In genomic region chr3:51389423-51390183, GRCh38 we compare ENCODE assay signal across 8 cellular contexts. TPM values are rescaled to one million over a fixed set of nuclear protein-coding genes. Genes with fewer than 3 reads are reported as not detected.
DNase-seq lines count a peak whose midpoint lies in the region; ATAC-seq and TF ChIP-seq lines count a peak whose summit lies in the region.

No MANE protein-coding gene starts in this region.

- H3K27me3 ChIP-seq in Caco-2 (replicated peaks; ENCODE audit: control insufficient read depth, insufficient read depth, low read length) = no peaks in the 10 kb centered on the region
- no peaks in the 10 kb centered on the region for H3K27me3 ChIP-seq in WERI-Rb-1 (ENCODE audit: insufficient read depth, low read depth, severe bottlenecking)
- H3K27me3 ChIP-seq in right lobe of liver = no peaks in the 10 kb centered on the region

- peaks cover 54% of the 10 kb centered on the region for H3K4me1 ChIP-seq in Caco-2
- peaks cover 0 to 60% (median 23%) of the 10 kb centered on the region in 4 donors for H3K4me1 ChIP-seq in right lobe of liver

- no peaks in the 10 kb centered on the region for H3K27me3 Mint-ChIP-seq in Caco-2 (ENCODE audit: insufficient read depth, unreplicated experiment)
- no peaks in the 10 kb centered on the region for H3K27me3 Mint-ChIP-seq in stimulated activated naive B cell treated with anti-CD40 and anti-IgM and Interleukin-4, amounts not matched to agents 10 μg/mL and 1 μg/mL and 100 μg/mL, for 72 hours

- peak; percentile 66 to 67 for DNase-seq in Caco-2
- peak; percentile 85 for DNase-seq in HuH-7 (ENCODE audit: low spot score)
- DNase-seq in WERI-Rb-1 = peak; percentile 76
- DNase-seq in dedifferentiated amniotic fluid mesenchymal stem cell (ENCODE audit: extremely low spot score) = peak; percentile 43
- DNase-seq in right lobe of liver = peak; percentile 39 to 64 (median 63)
- no peak for DNase-seq in stimulated activated naive B cell treated with anti-CD40 and anti-IgM and Interleukin-4, amounts not matched to agents 10 μg/mL and 1 μg/mL and 100 μg/mL, for 72 hours

- no peak for TF ChIP-seq POLR2A in right lobe of liver (IDR thresholded peaks at IDR 0.05)

- TF ChIP-seq CTCF in Caco-2 (IDR thresholded peaks at IDR 0.05; ENCODE audit: insufficient read depth in 1 of 2, low read depth in 1 of 2, low read length in 1 of 2, severe bottlenecking in 1 of 2, unreplicated experiment in 1 of 2) = peak; percentile 72 to 76
- TF ChIP-seq CTCF in WERI-Rb-1 (IDR thresholded peaks at IDR 0.05; ENCODE audit: low read depth, low read length) = peak; percentile 81
- TF ChIP-seq CTCF in right lobe of liver (IDR thresholded peaks at IDR 0.05) = peak; percentile 45 to 69 (median 62)

- H3K4me1 Mint-ChIP-seq in Caco-2 (ENCODE audit: low read depth, unreplicated experiment) = peaks cover 28% of the 10 kb centered on the region
- peaks cover 49 to 76% of the 10 kb centered on the region in 2 donors for H3K4me1 Mint-ChIP-seq in stimulated activated naive B cell treated with anti-CD40 and anti-IgM and Interleukin-4, amounts not matched to agents 10 μg/mL and 1 μg/mL and 100 μg/mL, for 72 hours

- intact Hi-C loops in Caco-2 (cut with micrococcal nuclease; ENCODE audit: unreplicated experiment) (loop anchor here (5.0 kb wide), 1 partner anchor 293 kb away; no protein-coding TSS in a partner anchor), right lobe of liver (cut with DNase I) (loop anchor here (10.0 kb wide), 2 partner anchors 105 to 115 kb away; partner anchors contain the start of gene DCAF1 (in 1 of the 2))

- CTCF ChIA-PET in Caco-2 (lab: Charles Lee) = interaction anchor here (0.6 to 1.5 kb wide), 4 partner anchors 10 to 968 kb away, joined by 3 to 21 read pairs (median 4); partner anchors contain the start of gene DCAF1

- 44% methylated on average over 6 of the region's 6 CpGs for WGBS in right lobe of liver (ENCODE audit: insufficient coverage, low coverage, low lambda C conversion rate, missing lambda C conversion rate)

- POLR2A ChIA-PET in Caco-2 (lab: Charles Lee) = no interaction called here

- H3K27ac Mint-ChIP-seq in Caco-2 (ENCODE audit: unreplicated experiment) = peak overlapping the region; percentile 80
- peak overlapping the region; percentile 76 for H3K27ac Mint-ChIP-seq in stimulated activated naive B cell treated with anti-CD40 and anti-IgM and Interleukin-4, amounts not matched to agents 10 μg/mL and 1 μg/mL and 100 μg/mL, for 72 hours

- H3K36me3 ChIP-seq in Caco-2 (ENCODE audit: control insufficient read depth, insufficient read depth, low read length) = peaks cover 4% of the 10 kb centered on the region
- H3K36me3 ChIP-seq in WERI-Rb-1 = peaks cover 80% of the 10 kb centered on the region
- H3K36me3 ChIP-seq in right lobe of liver = peaks cover 0 to 34% (median 17%) of the 10 kb centered on the region in 4 donors

- H3K4me3 ChIP-seq in Caco-2 (ENCODE audit: low read depth, low read length) (no peak overlapping the region), WERI-Rb-1 (ENCODE audit: low read depth, low read length) (no peak overlapping the region), right lobe of liver (no peak overlapping the region)

- no peaks in the 10 kb centered on the region for H3K9me3 Mint-ChIP-seq in Caco-2 (ENCODE audit: unreplicated experiment)
- H3K9me3 Mint-ChIP-seq in stimulated activated naive B cell treated with anti-CD40 and anti-IgM and Interleukin-4, amounts not matched to agents 10 μg/mL and 1 μg/mL and 100 μg/mL, for 72 hours = no peaks in the 10 kb centered on the region

- ATAC-seq in right lobe of liver = no peak
- no peak for ATAC-seq in stimulated activated naive B cell treated with anti-CD40 and anti-IgM and Interleukin-4, amounts not matched to agents 10 μg/mL and 1 μg/mL and 100 μg/mL, for 72 hours (replicated peaks)
- no peak for ATAC-seq in GM19463 (IDR thresholded peaks at IDR 0.05; ENCODE audit: unreplicated experiment)
- no peak for ATAC-seq in GM18867 (IDR thresholded peaks at IDR 0.05; ENCODE audit: unreplicated experiment)

- no peaks in the 10 kb centered on the region for H3K9me3 ChIP-seq in Caco-2
- H3K9me3 ChIP-seq in WERI-Rb-1 (ENCODE audit: severe bottlenecking) = no peaks in the 10 kb centered on the region
- no peaks in the 10 kb centered on the region for H3K9me3 ChIP-seq in right lobe of liver

- BruUV-seq in Caco-2 (replicated peaks; lab: Mats Ljungman, UMichigan) = no TSS peak

- H3K27ac ChIP-seq in WERI-Rb-1 = no peak overlapping the region
- no peak overlapping the region for H3K27ac ChIP-seq in right lobe of liver

- peaks cover 85% of the 10 kb centered on the region for H3K36me3 Mint-ChIP-seq in Caco-2 (ENCODE audit: insufficient read depth, unreplicated experiment)
- H3K36me3 Mint-ChIP-seq in stimulated activated naive B cell treated with anti-CD40 and anti-IgM and Interleukin-4, amounts not matched to agents 10 μg/mL and 1 μg/mL and 100 μg/mL, for 72 hours = peaks cover 35 to 52% of the 10 kb centered on the region in 2 donors

- H3K4me3 Mint-ChIP-seq in Caco-2 (ENCODE audit: unreplicated experiment) = peak overlapping the region; percentile 40
- no peak overlapping the region for H3K4me3 Mint-ChIP-seq in stimulated activated naive B cell treated with anti-CD40 and anti-IgM and Interleukin-4, amounts not matched to agents 10 μg/mL and 1 μg/mL and 100 μg/mL, for 72 hours

RNA-seq across cellular contexts. Expression of gene RBM15B, which starts 1.5 kb away (rescaled TPM):
- total RNA-seq in Caco-2 (2022) (32.3 and 33.7 TPM in 2 replicates), right lobe of liver (10 to 100 TPM in 2 of 6 experiments, 1 to 10 TPM in 4; 7.1 to 14.1 (median 9.4) TPM)

RNA-seq across cellular contexts. Expression of gene MANF, which starts 4.5 kb away (rescaled TPM):
- total RNA-seq in Caco-2 (2022) (94.5 and 102 TPM in 2 replicates), right lobe of liver (100 to 1,000 TPM in 2 of 6 experiments, 10 to 100 TPM in 4; 60.9 to 128 (median 81.8) TPM)
